Comparison of ENCODE assay signal across 7 cellular contexts in the genomic region with DNA sequence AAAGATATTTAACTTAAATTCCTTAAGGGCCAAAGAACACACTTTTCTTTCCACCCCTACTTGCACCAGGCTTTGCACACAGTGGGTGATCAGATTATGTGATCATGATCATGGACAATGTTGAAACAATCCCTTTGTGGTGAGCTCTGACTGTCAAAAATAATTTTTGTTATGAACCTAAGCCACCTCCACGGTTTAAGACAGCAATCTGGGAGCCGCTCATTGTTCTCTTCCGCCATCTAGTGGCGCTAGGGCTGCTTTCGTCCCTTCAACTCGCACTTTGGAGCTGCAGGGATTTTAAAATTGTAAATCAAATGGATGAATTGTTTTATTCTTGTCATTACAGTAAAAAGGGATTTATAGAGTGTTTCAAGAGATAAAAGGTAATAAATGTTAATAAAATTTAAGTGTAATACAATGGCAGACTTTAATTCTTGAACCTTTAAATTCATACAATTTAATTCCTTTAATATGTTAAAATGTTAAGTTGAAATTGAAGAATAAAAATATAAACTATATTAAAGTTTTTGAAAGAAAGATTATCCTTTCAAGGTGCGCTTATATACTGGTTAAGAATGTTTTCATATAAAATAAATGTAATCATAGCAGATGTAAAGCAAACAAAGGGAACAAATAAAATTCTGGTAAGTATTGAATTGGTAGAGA. TPM values are rescaled to one million over a fixed set of nuclear protein-coding genes. Genes with fewer than 3 reads are reported as not detected.
DNase-seq lines count a peak whose midpoint lies in the region; ATAC-seq and TF ChIP-seq lines count a peak whose summit lies in the region.

No MANE protein-coding gene starts in this region.

- TF ChIP-seq CTCF in adrenal gland (IDR thresholded peaks at IDR 0.05) = peak; percentile 65 to 90 (median 72)
- peak; percentile 68 to 91 for TF ChIP-seq CTCF in right atrium auricular region (IDR thresholded peaks at IDR 0.05)

- H3K4me1 ChIP-seq in adrenal gland (replicated peaks in 1 of 2) (no peaks in the 10 kb centered on the region), right atrium auricular region (no peaks in the 10 kb centered on the region)

- H3K4me1 Mint-ChIP-seq in T-cell = peaks cover 0 to 3% (median 0%) of the 10 kb centered on the region in 3 donors

- peak overlapping the region in 1 of 3 donors; percentile 13 for H3K4me3 Mint-ChIP-seq in T-cell

- POLR2A ChIA-PET in T-cell (lab: Charles Lee) = no interaction called here

- CTCF ChIA-PET in T-cell (lab: Charles Lee) = interaction anchor here in 1 of 2 donors (0.6 to 1.1 kb wide), 9 partner anchors 9 to 1076 kb away, joined by 3 to 6 read pairs (median 4); partner anchors contain the start of gene ARL6

- no peaks in the 10 kb centered on the region for H3K9me3 Mint-ChIP-seq in T-cell

- DNase-seq in NCI-H1436 (lab: John Stamatoyannopoulos, UW) (peak; percentile 85), T-cell (peak; percentile 11 to 67 (median 49)), adrenal gland (peak; percentile 58 to 82 (median 71)), right atrium auricular region (ENCODE audit: low spot score) (no peak), skeletal muscle cell (ENCODE audit: low read depth) (peak; percentile 18)

- H3K4me3 ChIP-seq in adrenal gland (peak overlapping the region in 1 of 4 donors; percentile 18), right atrium auricular region (no peak overlapping the region), skeletal muscle cell (ENCODE audit: low read depth, low read length) (no peak overlapping the region)

- ATAC-seq in GM18499 (IDR thresholded peaks at IDR 0.05; ENCODE audit: insufficient read depth, unreplicated experiment) = peak; percentile 84
- peak; percentile 94 for ATAC-seq in HG02798 (IDR thresholded peaks at IDR 0.05; ENCODE audit: poor library complexity, unreplicated experiment)
- peak; percentile 76 to 94 (median 84) for ATAC-seq in T-cell (replicated peaks in 1 of 4)

- intact Hi-C loops in adrenal gland (cut with DNase I) = loop anchor here in 1 of 2 donors (10.0 kb wide), 1 partner anchor 854 kb away; no protein-coding TSS in a partner anchor

- H3K27me3 Mint-ChIP-seq in T-cell = peaks cover 2 to 3% of the 10 kb centered on the region in 2 donors

- H3K36me3 ChIP-seq in adrenal gland (replicated peaks in 1 of 2) (no peaks in the 10 kb centered on the region), right atrium auricular region (no peaks in the 10 kb centered on the region)

- H3K27ac Mint-ChIP-seq in T-cell = no peak overlapping the region

- H3K27ac ChIP-seq in adrenal gland = no peak overlapping the region
- no peak overlapping the region for H3K27ac ChIP-seq in right atrium auricular region

- TF ChIP-seq POLR2A in adrenal gland (IDR thresholded peaks at IDR 0.05) = no peak

- H3K36me3 Mint-ChIP-seq in T-cell = no peaks in the 10 kb centered on the region

- 2 to 4% (median 2%) methylated on average over 7 of the region's 7 CpGs for WGBS in adrenal gland, 4 donors

- H3K27me3 ChIP-seq in adrenal gland = no peaks in the 10 kb centered on the region
- H3K27me3 ChIP-seq in right atrium auricular region = no peaks in the 10 kb centered on the region

- H3K9me3 ChIP-seq in adrenal gland (replicated peaks in 1 of 3) (no peaks in the 10 kb centered on the region), right atrium auricular region (no peaks in the 10 kb centered on the region)

RNA-seq across cellular contexts. Expression of gene ARL6, which starts 45.3 kb away (rescaled TPM):
- total RNA-seq in T-cell (1 to 10 TPM; 3.5 to 4.5 (median 3.9) TPM), adrenal gland (1 to 10 TPM; 4.5 to 8.2 (median 6.9) TPM), right atrium auricular region (1 to 10 TPM; 2.9 to 3.5 TPM)
- polyA plus RNA-seq in adrenal gland = 1 to 10 TPM; 3.1 to 9.9 (median 5.3) TPM
